8 cellular contexts compared by ENCODE assay signal in the genomic region with DNA sequence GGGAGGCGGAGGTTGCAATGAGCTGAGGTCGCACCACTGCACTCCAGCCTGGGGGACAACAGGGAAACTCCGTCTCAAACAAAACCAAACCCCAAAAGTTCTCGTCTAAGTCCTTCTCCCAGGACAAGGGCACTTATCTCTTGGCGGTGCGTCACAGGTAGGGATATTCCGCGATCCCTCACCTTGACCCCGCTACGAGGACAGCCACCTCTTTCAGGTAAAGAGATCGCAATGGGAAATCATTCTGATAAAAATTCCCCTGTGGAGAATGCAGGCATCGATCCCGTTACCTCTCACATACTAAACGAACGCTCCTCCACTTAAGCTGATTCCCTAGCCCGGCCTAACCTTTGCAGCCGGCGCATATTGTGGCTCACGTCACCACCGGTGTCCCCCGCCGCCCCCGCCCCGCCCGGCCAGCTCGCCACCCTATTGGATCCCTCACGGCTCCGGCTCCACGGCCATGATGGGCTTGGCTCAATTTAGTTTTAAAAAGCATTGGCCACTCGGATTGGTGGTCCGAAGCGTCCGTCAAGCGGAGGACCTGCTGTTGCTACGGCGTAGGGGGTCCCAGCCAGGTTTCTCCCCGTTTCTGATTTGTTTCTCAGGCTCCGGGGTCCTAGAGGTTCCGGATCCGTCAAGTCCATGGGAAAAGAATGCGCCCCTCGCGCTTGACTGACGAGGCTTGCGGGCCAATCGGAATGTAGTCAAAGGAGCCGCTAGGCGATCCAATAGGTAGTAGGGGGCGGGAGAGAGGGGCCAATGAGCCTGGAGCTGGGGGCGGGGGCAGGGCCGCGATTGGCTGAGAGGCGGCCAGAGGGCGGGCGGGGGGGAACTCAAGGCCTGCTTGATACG. TPM values are rescaled to one million over a fixed set of nuclear protein-coding genes. Genes with fewer than 3 reads are reported as not detected.
DNase-seq lines count a peak whose midpoint lies in the region; ATAC-seq and TF ChIP-seq lines count a peak whose summit lies in the region.

No MANE protein-coding gene starts in this region.

- no peaks in the 10 kb centered on the region for H3K9me3 Mint-ChIP-seq in T-cell
- H3K9me3 Mint-ChIP-seq in type B pancreatic cell, result no peaks in the 10 kb centered on the region

- peak; percentile 99 for DNase-seq in GM13977 (ENCODE audit: low spot score)
- DNase-seq in NCI-H146 treated with DMSO at 0.1 percent for 48 hours (lab: John Stamatoyannopoulos, UW; ENCODE audit: unreplicated experiment), result peak; percentile 99
- DNase-seq in T-cell, result peak; percentile 89 to 97 (median 94)
- DNase-seq in amniotic stem cell (lab: John Stamatoyannopoulos, UW), result peak; percentile 99
- peak; percentile 98 for DNase-seq in left cardiac atrium
- DNase-seq in posterior cingulate gyrus, result peak; percentile 92 to 99 (median 96)
- peak; percentile 97 for DNase-seq in type B pancreatic cell (ENCODE audit: extremely low spot score, unreplicated experiment)

- no peaks in the 10 kb centered on the region for H3K27me3 Mint-ChIP-seq in T-cell
- peaks cover 7% of the 10 kb centered on the region for H3K27me3 Mint-ChIP-seq in type B pancreatic cell

- POLR2A ChIA-PET in T-cell (lab: Charles Lee), result interaction anchor here (0.6 to 1.0 kb wide), 6 partner anchors 10 to 1748 kb away, joined by 3 to 8 read pairs (median 5); no protein-coding TSS in a partner anchor

- H3K4me1 Mint-ChIP-seq in T-cell (peaks cover 39 to 44% (median 40%) of the 10 kb centered on the region in 3 donors), type B pancreatic cell (ENCODE audit: unreplicated experiment) (peaks cover 23% of the 10 kb centered on the region)

- in situ Hi-C loops in GM13977 (cut with MboI; ENCODE audit: low pct_unique_long_range_greater_than_20kb, low sequenced_read_pairs, unreplicated experiment), result no loop called here

- peaks cover 8% of the 10 kb centered on the region for H3K36me3 Mint-ChIP-seq in T-cell
- H3K36me3 Mint-ChIP-seq in type B pancreatic cell, result peaks cover 4% of the 10 kb centered on the region

- ATAC-seq in HG02884 (IDR thresholded peaks at IDR 0.05; ENCODE audit: unreplicated experiment), result peak; percentile 69
- peak; percentile 88 to 92 (median 92) for ATAC-seq in T-cell (replicated peaks in 1 of 4)
- ATAC-seq in left cardiac atrium, result peak; percentile 95 to 96

- peak overlapping the region; percentile 78 to 93 (median 92) for H3K4me3 Mint-ChIP-seq in T-cell
- H3K4me3 Mint-ChIP-seq in type B pancreatic cell, result peak overlapping the region; percentile 92

- CTCF ChIA-PET in T-cell (lab: Charles Lee), result interaction anchor here in 1 of 2 donors (0.6 to 0.9 kb wide), 3 partner anchors 8 to 147 kb away, joined by 3 read pairs; no protein-coding TSS in a partner anchor

- H3K27ac Mint-ChIP-seq in T-cell, result peak overlapping the region; percentile 95 to 97
- H3K27ac Mint-ChIP-seq in type B pancreatic cell, result peak overlapping the region; percentile 99

- TF ChIP-seq CTCF in GM13977 (IDR thresholded peaks at IDR 0.05; ENCODE audit: extremely low read depth, insufficient read depth, missing control alignments) (no peak), type B pancreatic cell (conservative IDR thresholded peaks at IDR 0.05) (no peak)

- intact Hi-C loops in left cardiac atrium (cut with DNase I) (loop anchor here (5.0 to 10.0 kb wide), 2 partner anchors 42 to 125 kb away; no protein-coding TSS in a partner anchor), posterior cingulate gyrus (cut with DNase I) (loop anchor here (10.0 kb wide), 1 partner anchor 125 kb away; no protein-coding TSS in a partner anchor)

RNA-seq across cellular contexts. Expression of gene PPP6R3, which starts 0.4 kb away (rescaled TPM):
- total RNA-seq in T-cell (100 to 1,000 TPM; 106 to 147 (median 118) TPM), left cardiac atrium (10 to 100 TPM; 69.8 to 86.0 TPM), type B pancreatic cell (ENCODE audit: low replicate concordance) (102 and 104 TPM in 2 replicates)

Comparison
In these comparisons a context has a peak if more than half of its experiments do, and no peak if none do; other contexts are left out.
1. Peak in every context shown above with its lines: DNase-seq and ATAC-seq.